ENCODE assay signal across 20 cellular contexts in genomic region chr10:93652857-93653256, GRCh38. TPM values are rescaled to one million over a fixed set of nuclear protein-coding genes. Genes with fewer than 3 reads are reported as not detected.
DNase-seq lines count a peak whose midpoint lies in the region; ATAC-seq and TF ChIP-seq lines count a peak whose summit lies in the region.
"Had no signal": no experiment of that assay in that cellular context is flagged by ENCODE, and none has a peak within 500 bp of the region (broad histone marks: within the 10 kb centered on the region; RNA-seq: fewer than 3 reads in every experiment).

No MANE protein-coding gene starts in this region.

- H3K9me3 Mint-ChIP-seq in activated CD8-positive, alpha-beta memory T cell treated with anti-CD3 and anti-CD28 coated beads, Interleukin-2, amount 10 ng/mL, durations not matched to agents 7 days and 5 days (ENCODE audit: low read depth) = no peaks in the 10 kb centered on the region
- no peaks in the 10 kb centered on the region for H3K9me3 Mint-ChIP-seq in natural killer cell
- H3K9me3 Mint-ChIP-seq in CD8-positive, alpha-beta T cell = no peaks in the 10 kb centered on the region
- H3K9me3 Mint-ChIP-seq: activated CD4-positive, alpha-beta T cell treated with anti-CD3 and anti-CD28 coated beads, Interleukin-2, amount 10 ng/mL, durations not matched to agents 7 days and 5 days had no signal

- CTCF ChIA-PET in activated CD8-positive, alpha-beta memory T cell treated with anti-CD3 and anti-CD28 coated beads, Interleukin-2, amount 10 ng/mL, durations not matched to agents 7 days and 5 days (lab: Charles Lee) = no interaction called here
- CTCF ChIA-PET in CD8-positive, alpha-beta T cell (lab: Charles Lee) = no interaction called here

- H3K27me3 ChIP-seq in CD8-positive, alpha-beta T cell (ENCODE audit: insufficient read depth, low read length) = no peaks in the 10 kb centered on the region
- H3K27me3 ChIP-seq: gastroesophageal sphincter, upper lobe of right lung had no signal

- H3K27ac Mint-ChIP-seq in activated CD8-positive, alpha-beta memory T cell treated with anti-CD3 and anti-CD28 coated beads, Interleukin-2, amount 10 ng/mL, durations not matched to agents 7 days and 5 days = no peak overlapping the region
- no peak overlapping the region for H3K27ac Mint-ChIP-seq in natural killer cell
- no peak overlapping the region for H3K27ac Mint-ChIP-seq in CD8-positive, alpha-beta T cell
- H3K27ac Mint-ChIP-seq: activated CD4-positive, alpha-beta T cell treated with anti-CD3 and anti-CD28 coated beads, Interleukin-2, amount 10 ng/mL, durations not matched to agents 7 days and 5 days had no signal

- POLR2A ChIA-PET in CD8-positive, alpha-beta T cell (lab: Charles Lee) = no interaction called here

- intact Hi-C loops in natural killer cell (cut with micrococcal nuclease) = no loop called here
- intact Hi-C loops in CD8-positive, alpha-beta T cell (cut with DNase I, micrococcal nuclease) = no loop called here

- H3K9me3 ChIP-seq in CD8-positive, alpha-beta T cell (ENCODE audit: low read length) = no peaks in the 10 kb centered on the region
- H3K9me3 ChIP-seq: gastroesophageal sphincter, left ventricle myocardium inferior, upper lobe of right lung had no signal

- H3K4me3 ChIP-seq in AG10803 (ENCODE audit: low read length) = no peak overlapping the region
- no peak overlapping the region for H3K4me3 ChIP-seq in cardiac fibroblast (replicated peaks in 1 of 2; ENCODE audit: low read depth in 2 of 2, low read length in 2 of 2)
- H3K4me3 ChIP-seq in CD8-positive, alpha-beta T cell (ENCODE audit: low read depth, low read length) = no peak overlapping the region
- H3K4me3 ChIP-seq: gastroesophageal sphincter, left ventricle myocardium inferior, upper lobe of right lung had no signal

- H3K4me1 ChIP-seq in CD8-positive, alpha-beta T cell (ENCODE audit: insufficient read depth, low read length) = no peaks in the 10 kb centered on the region
- H3K4me1 ChIP-seq: gastroesophageal sphincter, left ventricle myocardium inferior, upper lobe of right lung had no signal

- H3K27me3 Mint-ChIP-seq in activated CD8-positive, alpha-beta memory T cell treated with anti-CD3 and anti-CD28 coated beads, Interleukin-2, amount 10 ng/mL, durations not matched to agents 7 days and 5 days = peaks cover 10% of the 10 kb centered on the region
- H3K27me3 Mint-ChIP-seq in natural killer cell (ENCODE audit: low read depth in 2 of 2) = no peaks in the 10 kb centered on the region
- H3K27me3 Mint-ChIP-seq in CD8-positive, alpha-beta T cell (ENCODE audit: low read depth) = peaks cover 2% of the 10 kb centered on the region

- H3K4me1 Mint-ChIP-seq in activated CD8-positive, alpha-beta memory T cell treated with anti-CD3 and anti-CD28 coated beads, Interleukin-2, amount 10 ng/mL, durations not matched to agents 7 days and 5 days = no peaks in the 10 kb centered on the region
- H3K4me1 Mint-ChIP-seq in natural killer cell = no peaks in the 10 kb centered on the region
- no peaks in the 10 kb centered on the region for H3K4me1 Mint-ChIP-seq in CD8-positive, alpha-beta T cell (ENCODE audit: low read depth)
- H3K4me1 Mint-ChIP-seq: activated CD4-positive, alpha-beta T cell treated with anti-CD3 and anti-CD28 coated beads, Interleukin-2, amount 10 ng/mL, durations not matched to agents 7 days and 5 days had no signal

- DNase-seq in AG10803 (ENCODE audit: low read depth) = peak; percentile 12
- peak; percentile 66 for DNase-seq in LHCN-M2 (ENCODE audit: low read depth)
- peak; percentile 29 to 64 for DNase-seq in cardiac fibroblast (ENCODE audit: low read depth in 2 of 2)
- DNase-seq in kidney tubule cell (ENCODE audit: low spot score) = peak; percentile 28
- DNase-seq in KG1 (lab: John Stamatoyannopoulos, UW) = no peak
- DNase-seq in activated CD8-positive, alpha-beta memory T cell treated with anti-CD3 and anti-CD28 coated beads, Interleukin-2, amount 10 ng/mL, durations not matched to agents 7 days and 5 days = no peak
- DNase-seq in natural killer cell = no peak
- DNase-seq in CD8-positive, alpha-beta T cell = no peak
- DNase-seq: activated CD4-positive, alpha-beta T cell treated with anti-CD3 and anti-CD28 coated beads, Interleukin-2, amount 10 ng/mL, durations not matched to agents 7 days and 5 days; activated CD8-positive, alpha-beta memory T cell treated with anti-CD3 and anti-CD28 coated beads, Interleukin-2, amount 50 U/mL, for 48 hours; activated effector memory CD4-positive, alpha-beta T cell treated with anti-CD3 and anti-CD28 coated beads, Interleukin-2, amount 50 U/mL, for 16 hours; amniotic stem cell; Kasumi-1; left ventricle myocardium inferior; NCI-H146; NCI-H82; upper lobe of right lung had no signal

- H3K4me3 Mint-ChIP-seq in activated CD8-positive, alpha-beta memory T cell treated with anti-CD3 and anti-CD28 coated beads, Interleukin-2, amount 10 ng/mL, durations not matched to agents 7 days and 5 days = no peak overlapping the region
- no peak overlapping the region for H3K4me3 Mint-ChIP-seq in natural killer cell
- no peak overlapping the region for H3K4me3 Mint-ChIP-seq in CD8-positive, alpha-beta T cell
- H3K4me3 Mint-ChIP-seq: activated CD4-positive, alpha-beta T cell treated with anti-CD3 and anti-CD28 coated beads, Interleukin-2, amount 10 ng/mL, durations not matched to agents 7 days and 5 days had no signal

- H3K36me3 Mint-ChIP-seq in activated CD8-positive, alpha-beta memory T cell treated with anti-CD3 and anti-CD28 coated beads, Interleukin-2, amount 10 ng/mL, durations not matched to agents 7 days and 5 days = no peaks in the 10 kb centered on the region
- no peaks in the 10 kb centered on the region for H3K36me3 Mint-ChIP-seq in natural killer cell
- H3K36me3 Mint-ChIP-seq in CD8-positive, alpha-beta T cell = no peaks in the 10 kb centered on the region

- TF ChIP-seq CTCF in AG10803 (conservative IDR thresholded peaks at IDR 0.05; ENCODE audit: low read length) = no peak
- TF ChIP-seq CTCF in cardiac fibroblast (IDR thresholded peaks at IDR 0.05; ENCODE audit: low read depth, low read length) = no peak
- no peak for TF ChIP-seq CTCF in natural killer cell (IDR thresholded peaks at IDR 0.05)
- TF ChIP-seq CTCF in CD8-positive, alpha-beta T cell (IDR thresholded peaks at IDR 0.05) = no peak

- no peaks in the 10 kb centered on the region for H3K36me3 ChIP-seq in CD8-positive, alpha-beta T cell (ENCODE audit: insufficient read depth, low read length)
- H3K36me3 ChIP-seq: gastroesophageal sphincter, left ventricle myocardium inferior, upper lobe of right lung had no signal

- no peak overlapping the region for H3K27ac ChIP-seq in CD8-positive, alpha-beta T cell (ENCODE audit: low read depth, low read length)
- H3K27ac ChIP-seq: gastroesophageal sphincter, left ventricle myocardium inferior, upper lobe of right lung had no signal

- ATAC-seq in activated CD8-positive, alpha-beta memory T cell treated with anti-CD3 and anti-CD28 coated beads, Interleukin-2, amount 10 ng/mL, durations not matched to agents 7 days and 5 days = no peak
- no peak for ATAC-seq in natural killer cell
- no peak for ATAC-seq in CD8-positive, alpha-beta T cell
- ATAC-seq: gastroesophageal sphincter, sciatic nerve, upper lobe of right lung had no signal

RNA-seq across cellular contexts. Expression of gene PDE6C, which starts 40.5 kb away (rescaled TPM):
- total RNA-seq in LHCN-M2 (2014; rRNA removed) = not detected in 2 replicates
- not detected for polyA plus RNA-seq in LHCN-M2 (2012)
- not detected for total RNA-seq in activated CD8-positive, alpha-beta memory T cell treated with anti-CD3 and anti-CD28 coated beads, Interleukin-2, amount 10 ng/mL, durations not matched to agents 7 days and 5 days
- total RNA-seq in natural killer cell = not detected
- not detected for total RNA-seq in CD8-positive, alpha-beta T cell
- total RNA-seq: activated CD4-positive, alpha-beta T cell treated with anti-CD3 and anti-CD28 coated beads, Interleukin-2, amount 10 ng/mL, durations not matched to agents 7 days and 5 days; gastroesophageal sphincter; left ventricle myocardium inferior; osteocyte; sciatic nerve; upper lobe of right lung had no signal

RNA-seq across cellular contexts. Expression of gene FRA10AC1, which starts 49.5 kb away (rescaled TPM):
- total RNA-seq in LHCN-M2 (2014; rRNA removed) (6.9 and 7.7 TPM in 2 replicates), natural killer cell (10 to 100 TPM in 2 of 3 donors, 1 to 10 TPM in 1; 8.3 to 18.7 (median 12.9) TPM)
- polyA plus RNA-seq in LHCN-M2 (2012) = 6.0 TPM
- total RNA-seq in activated CD8-positive, alpha-beta memory T cell treated with anti-CD3 and anti-CD28 coated beads, Interleukin-2, amount 10 ng/mL, durations not matched to agents 7 days and 5 days = 10 to 100 TPM; 12.5 to 12.8 TPM
- total RNA-seq in CD8-positive, alpha-beta T cell = 1 to 10 TPM; 6.2 to 7.0 TPM

RNA-seq across cellular contexts. Expression of gene RBP4, which starts 51.8 kb away (rescaled TPM):
- total RNA-seq in LHCN-M2 (2014; rRNA removed) = 0.17 and 0.32 TPM in 2 replicates
- polyA plus RNA-seq in LHCN-M2 (2012) = 0.56 TPM
- total RNA-seq in activated CD8-positive, alpha-beta memory T cell treated with anti-CD3 and anti-CD28 coated beads, Interleukin-2, amount 10 ng/mL, durations not matched to agents 7 days and 5 days = not detected
- not detected for total RNA-seq in natural killer cell
- not detected for total RNA-seq in CD8-positive, alpha-beta T cell
- total RNA-seq: activated CD4-positive, alpha-beta T cell treated with anti-CD3 and anti-CD28 coated beads, Interleukin-2, amount 10 ng/mL, durations not matched to agents 7 days and 5 days had no signal

Comparison
In these comparisons a context has a peak if more than half of its experiments do, and no peak if none do; other contexts are left out.
1. DNase-seq: peak in AG10803 (single experiment), LHCN-M2 (single experiment), cardiac fibroblast (2 of 2) and kidney tubule cell (single experiment); none in KG1 (single experiment), activated CD8-positive, alpha-beta memory T cell treated with anti-CD3 and anti-CD28 coated beads, Interleukin-2, amount 10 ng/mL, durations not matched to agents 7 days and 5 days (single experiment), natural killer cell (single experiment) and CD8-positive, alpha-beta T cell (0 of 7).